Comparison of ENCODE assay signal across 21 cellular contexts in genomic region chr12:91183565-91183964, GRCh38. TPM values are rescaled to one million over a fixed set of nuclear protein-coding genes. Genes with fewer than 3 reads are reported as not detected.
DNase-seq lines count a peak whose midpoint lies in the region; ATAC-seq and TF ChIP-seq lines count a peak whose summit lies in the region.
"Had no signal": no experiment of that assay in that cellular context is flagged by ENCODE, and none has a peak within 500 bp of the region (broad histone marks: within the 10 kb centered on the region; RNA-seq: fewer than 3 reads in every experiment).

No MANE protein-coding gene starts in this region.

- H3K4me3 ChIP-seq in IMR-90 (ENCODE audit: insufficient read depth, low read depth, low read length): no peak overlapping the region
- peak overlapping the region in 1 of 2 experiments; percentile 85 for H3K4me3 ChIP-seq in mesenchymal stem cell (ENCODE audit: insufficient read depth in 1 of 2, low read depth in 1 of 2, low read length in 2 of 2)
- H3K4me3 ChIP-seq in tibial artery: no peak overlapping the region
- H3K4me3 ChIP-seq: cardiac muscle cell had no signal

- no CpG with 5 or more reads among the region's 2 CpGs for whole genome bisulfite sequencing in IMR-90 (ENCODE audit: extremely low coverage in 2 of 2, insufficient read length in 1 of 2), 2 experiments
- 75% methylated on average over 2 of the region's 2 CpGs for WGBS in mesenchymal stem cell

- no peak overlapping the region for H2AK9ac ChIP-seq in IMR-90 (replicated peaks; ENCODE audit: low read depth, low read length, poor library complexity)

- peak overlapping the region; percentile 100 for H4K5ac ChIP-seq in IMR-90 (ENCODE audit: low read depth, low read length)

- TF ChIP-seq RAD21 in IMR-90 (IDR thresholded peaks at IDR 0.05; ENCODE audit: low read length): no peak

- H4K91ac ChIP-seq in IMR-90 (ENCODE audit: insufficient read depth, low read depth, low read length) (peak overlapping the region; percentile 100), mesenchymal stem cell (ENCODE audit: low read length) (no peak overlapping the region)

- peak overlapping the region; percentile 92 for H3K14ac ChIP-seq in IMR-90 (replicated peaks; ENCODE audit: low read depth, low read length)
- H3K14ac ChIP-seq in mesenchymal stem cell (ENCODE audit: low read length in 2 of 2): no peak overlapping the region

- H4K20me1 ChIP-seq in IMR-90 (ENCODE audit: insufficient read depth, low read length): no peaks in the 10 kb centered on the region

- H3K36me3 ChIP-seq in IMR-90 (ENCODE audit: control insufficient read depth, insufficient read depth, low read length) (peaks cover 3% of the 10 kb centered on the region; the same call in 1 of the 2 replicates), mesenchymal stem cell (ENCODE audit: control insufficient read depth in 1 of 2, insufficient read depth in 2 of 2, low read depth in 1 of 2, low read length in 2 of 2) (peaks cover 0 to 1% of the 10 kb centered on the region in 2 experiments), tibial artery (no peaks in the 10 kb centered on the region)
- H3K36me3 ChIP-seq: cardiac muscle cell, SJSA1 had no signal

- dilution Hi-C loops in IMR-90 (cut with HindIII; ENCODE audit: low sequenced_read_pairs, unreplicated experiment): no loop called here

- BruUV-seq in IMR-90 (replicated peaks; lab: Mats Ljungman, UMichigan): no TSS peak

- H2AFZ ChIP-seq in IMR-90 (replicated peaks; ENCODE audit: low read length, poor library complexity) (no peak overlapping the region), mesenchymal stem cell (ENCODE audit: low read depth, low read length) (no peak overlapping the region)

- peak overlapping the region; percentile 92 for H2AK5ac ChIP-seq in IMR-90 (ENCODE audit: low read depth, low read length)
- no peak overlapping the region for H2AK5ac ChIP-seq in mesenchymal stem cell (ENCODE audit: low read length, severe bottlenecking)

- H3K27ac ChIP-seq in IMR-90 (ENCODE audit: insufficient read depth, low read length) (peak overlapping the region; percentile 100; the same call in 1 of the 2 replicates), mesenchymal stem cell (ENCODE audit: low read length, poor library complexity, severe bottlenecking) (no peak overlapping the region), tibial artery (peak overlapping the region; percentile 4 to 45)
- H3K27ac ChIP-seq: cardiac muscle cell, KMS-11 had no signal

- H2BK12ac ChIP-seq in mesenchymal stem cell (ENCODE audit: low read length in 2 of 2): no peak overlapping the region

- peak; percentile 25 for ATAC-seq in IMR-90 (ENCODE audit: low read depth)
- ATAC-seq in WTC11: peak; percentile 48; the same call in 1 of the 2 replicates
- ATAC-seq: activated CD4-positive, CD25-positive, alpha-beta regulatory T cell treated with anti-CD3 and anti-CD28 coated beads, Interleukin-2, amount 50 U/mL, for 24 hours; activated naive CD8-positive, alpha-beta T cell treated with anti-CD3 and anti-CD28 coated beads, Interleukin-2, amount 50 U/mL, for 24 hours; activated T-helper 17 cell treated with anti-CD3 and anti-CD28 coated beads, Interleukin-2, amount 50 U/mL, for 72 hours had no signal

- TF ChIP-seq POLR2A in IMR-90 (IDR thresholded peaks at IDR 0.05; ENCODE audit: low read depth, low read length): no peak

- H3K27me3 ChIP-seq in IMR-90 (ENCODE audit: control insufficient read depth, insufficient read depth, low read length) (no peaks in the 10 kb centered on the region), mesenchymal stem cell (ENCODE audit: control insufficient read depth in 1 of 2, insufficient read depth in 1 of 2, low read length in 2 of 2) (no peaks in the 10 kb centered on the region), tibial artery (no peaks in the 10 kb centered on the region)
- H3K27me3 ChIP-seq: cardiac muscle cell, SJSA1 had no signal

- peak overlapping the region; percentile 94 for H3K23ac ChIP-seq in IMR-90 (ENCODE audit: low read depth, low read length)
- H3K23ac ChIP-seq in mesenchymal stem cell (ENCODE audit: low read length in 2 of 2): no peak overlapping the region

- peak overlapping the region; percentile 99 for H2BK120ac ChIP-seq in IMR-90 (ENCODE audit: low read depth, low read length)
- H2BK120ac ChIP-seq in mesenchymal stem cell (ENCODE audit: low read depth, low read length): peak overlapping the region; percentile 77

- H3K4me3 Mint-ChIP-seq in WTC11: no peak overlapping the region
- H3K4me3 Mint-ChIP-seq: activated naive CD8-positive, alpha-beta T cell treated with anti-CD3 and anti-CD28 coated beads, Interleukin-2, amount 50 U/mL, for 24 hours; activated T-helper 17 cell treated with anti-CD3 and anti-CD28 coated beads, Interleukin-2, amount 50 U/mL, for 72 hours; neural crest cell had no signal

- H3K9ac ChIP-seq in IMR-90 (ENCODE audit: low read depth, low read length) (peak overlapping the region; percentile 74), mesenchymal stem cell (ENCODE audit: low read length) (peak overlapping the region; percentile 99)
- H3K9ac ChIP-seq: KMS-11 had no signal

- H3K4me1 Mint-ChIP-seq in WTC11: peaks cover 16% of the 10 kb centered on the region
- H3K4me1 Mint-ChIP-seq: activated naive CD8-positive, alpha-beta T cell treated with anti-CD3 and anti-CD28 coated beads, Interleukin-2, amount 50 U/mL, for 24 hours; activated T-helper 17 cell treated with anti-CD3 and anti-CD28 coated beads, Interleukin-2, amount 50 U/mL, for 72 hours had no signal

- H3K27me3 Mint-ChIP-seq in WTC11 (ENCODE audit: low read depth): no peaks in the 10 kb centered on the region
- H3K27me3 Mint-ChIP-seq: activated naive CD8-positive, alpha-beta T cell treated with anti-CD3 and anti-CD28 coated beads, Interleukin-2, amount 50 U/mL, for 24 hours had no signal

- peaks cover 10% of the 10 kb centered on the region for H3K4me1 ChIP-seq in IMR-90 (ENCODE audit: control insufficient read depth, insufficient read depth, low read length)
- no peaks in the 10 kb centered on the region for H3K4me1 ChIP-seq in mesenchymal stem cell (ENCODE audit: control insufficient read depth, insufficient read depth, low read depth, low read length)
- peaks cover 0 to 21% (median 4%) of the 10 kb centered on the region in 4 donors for H3K4me1 ChIP-seq in tibial artery

- peak overlapping the region; percentile 98 for H2BK20ac ChIP-seq in IMR-90 (ENCODE audit: low read depth, low read length)

- H2BK5ac ChIP-seq in IMR-90 (ENCODE audit: low read depth, low read length, poor library complexity, severe bottlenecking) (peak overlapping the region; percentile 100), mesenchymal stem cell (ENCODE audit: low read depth, low read length, poor library complexity, severe bottlenecking) (no peak overlapping the region)

- H2BK15ac ChIP-seq in IMR-90 (ENCODE audit: low read depth, low read length) (peak overlapping the region; percentile 88; the same call in 2 of the 3 replicates), mesenchymal stem cell (ENCODE audit: low read depth, poor library complexity, severe bottlenecking) (no peak overlapping the region)

- no peaks in the 10 kb centered on the region; the same call in 1 of the 2 replicates for H3K9me1 ChIP-seq in IMR-90 (ENCODE audit: insufficient read depth, low read length)

- peak overlapping the region; percentile 100 for H3K18ac ChIP-seq in IMR-90 (ENCODE audit: low read depth, low read length)
- H3K18ac ChIP-seq in mesenchymal stem cell (ENCODE audit: low read depth in 1 of 2, low read length in 2 of 2): no peak overlapping the region

- no peak overlapping the region for H3K27ac Mint-ChIP-seq in WTC11
- H3K27ac Mint-ChIP-seq: activated naive CD8-positive, alpha-beta T cell treated with anti-CD3 and anti-CD28 coated beads, Interleukin-2, amount 50 U/mL, for 24 hours; activated T-helper 17 cell treated with anti-CD3 and anti-CD28 coated beads, Interleukin-2, amount 50 U/mL, for 72 hours had no signal

- H3K9me3 ChIP-seq in IMR-90 (ENCODE audit: control insufficient read depth, insufficient read depth, low read length) (no peaks in the 10 kb centered on the region), mesenchymal stem cell (ENCODE audit: control insufficient read depth, low read length) (no peaks in the 10 kb centered on the region), tibial artery (no peaks in the 10 kb centered on the region)
- H3K9me3 ChIP-seq: SJSA1 had no signal

- H3K36me3 Mint-ChIP-seq in WTC11: no peaks in the 10 kb centered on the region

- no peak for TF ChIP-seq CTCF in IMR-90 (conservative IDR thresholded peaks at IDR 0.05; ENCODE audit: low read depth, low read length)
- no peak for TF ChIP-seq CTCF in WTC11 (IDR thresholded peaks at IDR 0.05)
- TF ChIP-seq CTCF in tibial artery (IDR thresholded peaks at IDR 0.05): no peak

- POLR2A ChIA-PET in IMR-90 (lab: Charles Lee; ENCODE audit: unreplicated experiment) (interaction anchor here (0.6 kb wide), 1 partner anchor 144 kb away, joined by 3 read pairs; no protein-coding TSS in a partner anchor), WTC11 (lab: Charles Lee) (no interaction called here)

- H3K56ac ChIP-seq in IMR-90 (ENCODE audit: extremely low read depth, insufficient read depth, low read length): peak overlapping the region; percentile 98

- DNase-seq in IMR-90 (peak; percentile 19), WTC11 (ENCODE audit: low spot score) (no peak), mesenchymal stem cell (no peak), tibial artery (no peak), kidney glomerular epithelial cell (lab: John Stamatoyannopoulos, UW) (no peak), GM19240 (ENCODE audit: insufficient read length, low spot score) (no peak)
- DNase-seq in NK-92 treated with Interleukin-12 subunit alpha and Interleukin-12 subunit beta, amount 100 ng/mL, for 24 hours (lab: John Stamatoyannopoulos, UW): no peak
- DNase-seq: activated naive CD8-positive, alpha-beta T cell treated with anti-CD3 and anti-CD28 coated beads, Interleukin-2, amount 50 U/mL, for 24 hours; erythroblast; glutamatergic neuron; NCI-H2029; NCI-H524 treated with DMSO at 0.1 percent for 48 hours; retina; stimulated activated naive CD4-positive, alpha-beta T cell had no signal

- CTCF ChIA-PET in IMR-90 (lab: Yijun Ruan, JAX) (no interaction called here), WTC11 (lab: Charles Lee) (no interaction called here)

- in situ Hi-C loops in IMR-90 (cut with MboI; ENCODE audit: low sequenced_read_pairs): loop anchor here (5.0 kb wide), 1 partner anchor 144 kb away; no protein-coding TSS in a partner anchor

- H3K9me3 Mint-ChIP-seq in WTC11: no peaks in the 10 kb centered on the region
- H3K9me3 Mint-ChIP-seq: activated naive CD8-positive, alpha-beta T cell treated with anti-CD3 and anti-CD28 coated beads, Interleukin-2, amount 50 U/mL, for 24 hours; activated T-helper 17 cell treated with anti-CD3 and anti-CD28 coated beads, Interleukin-2, amount 50 U/mL, for 72 hours; neural crest cell had no signal

- H3K79me1 ChIP-seq in IMR-90 (ENCODE audit: low read depth in 1 of 2, low read length in 2 of 2) (peaks cover 0 to 3% of the 10 kb centered on the region in 2 experiments; a peak in 1 of 4 replicates), mesenchymal stem cell (replicated peaks; ENCODE audit: low read length, poor library complexity, severe bottlenecking) (no peaks in the 10 kb centered on the region)

- H3K4me2 ChIP-seq in IMR-90 (ENCODE audit: low read depth, low read length): peak overlapping the region; percentile 87
- no peak overlapping the region for H3K4me2 ChIP-seq in mesenchymal stem cell (ENCODE audit: low read length, poor library complexity, severe bottlenecking)
- H3K4me2 ChIP-seq: KMS-11 had no signal

- intact Hi-C loops in IMR-90 (cut with micrococcal nuclease) (loop anchor here (1.0 to 5.0 kb wide), 3 partner anchors 31 to 133 kb away; no protein-coding TSS in a partner anchor), tibial artery (cut with DNase I; ENCODE audit: low total_unique reads) (no loop called here)

- peak overlapping the region; percentile 66 to 97 for H4K8ac ChIP-seq in IMR-90 (ENCODE audit: low read depth in 2 of 2, low read length in 2 of 2)
- no peak overlapping the region for H4K8ac ChIP-seq in mesenchymal stem cell (ENCODE audit: low read length)

- H3K4ac ChIP-seq in IMR-90 (ENCODE audit: low read depth, low read length) (peak overlapping the region; percentile 98), mesenchymal stem cell (ENCODE audit: low read depth in 1 of 2, low read length in 2 of 2) (no peak overlapping the region)

RNA-seq across cellular contexts. Expression of gene DCN, which starts 0.9 kb away (rescaled TPM):
- total RNA-seq in IMR-90 (2012; rRNA removed) (223 and 241 TPM in 2 replicates), WTC11 (2021) (2.0 to 7.4 TPM (median 3.4 TPM) in 3 replicates)
- polyA plus RNA-seq in IMR-90 (2012; rRNA removed): 792 and 965 TPM in 2 replicates
- polyA plus RNA-seq in IMR-90 (2012; cell fraction: cytosol; rRNA removed): 379 and 539 TPM in 2 replicates
- polyA plus RNA-seq in IMR-90 (2012; cell fraction: nucleus; rRNA removed; ENCODE audit: low replicate concordance): 63.3 and 526 TPM in 2 replicates
- polyA plus RNA-seq in mesenchymal stem cell (2013, experiment 1 of 2): 62.6 TPM
- polyA plus RNA-seq in mesenchymal stem cell (2013, experiment 2 of 2): 61.6 TPM
- total RNA-seq: activated T-helper 17 cell treated with anti-CD3 and anti-CD28 coated beads, Interleukin-2, amount 50 U/mL, for 72 hours; OCI-LY7 had no signal

Comparison
In these comparisons a context has a peak if more than half of its experiments do, and no peak if none do; other contexts are left out.
1. RNA of gene DCN, which starts 0.9 kb away (total RNA-seq): 223 to 241 TPM in IMR-90; 2.0 to 7.4 TPM in WTC11; every median in the first group is over 10 times any median in the second.